In genomic region chr1:160416369-160416768, GRCh38 we compare ENCODE assay signal across 8 cellular contexts. TPM values are rescaled to one million over a fixed set of nuclear protein-coding genes. Genes with fewer than 3 reads are reported as not detected.
DNase-seq lines count a peak whose midpoint lies in the region; TF ChIP-seq lines count a peak whose summit lies in the region.

No MANE protein-coding gene starts in this region.

- POLR2A ChIA-PET in PC-9 (lab: Charles Lee; ENCODE audit: unreplicated experiment) = no interaction called here

- DNase-seq in AG20443 (ENCODE audit: low spot score) = peak; percentile 55
- peak; percentile 50 for DNase-seq in GM13976 (ENCODE audit: low spot score)
- peak in 1 of 2 experiments; percentile 57 for DNase-seq in PC-9
- DNase-seq in hepatic stellate cell (ENCODE audit: low spot score) = peak; percentile 42
- DNase-seq in effector CD8-positive, alpha-beta T cell (lab: John Stamatoyannopoulos, UW) = no peak
- DNase-seq in suprapubic skin (ENCODE audit: low spot score in 2 of 2) = no peak
- no peak for DNase-seq in NK-92 (lab: John Stamatoyannopoulos, UW; ENCODE audit: unreplicated experiment)
- DNase-seq in coronary artery (ENCODE audit: low spot score) = no peak

- no peaks in the 10 kb centered on the region for H3K4me1 ChIP-seq in PC-9 (replicated peaks; ENCODE audit: insufficient read depth)
- peaks cover 41% of the 10 kb centered on the region for H3K4me1 ChIP-seq in suprapubic skin

- 39% methylated on average over 4 of the region's 4 CpGs for WGBS in suprapubic skin

- CTCF ChIA-PET in PC-9 (lab: Charles Lee) = interaction anchor here (1.0 to 1.7 kb wide), 3 partner anchors 9 to 62 kb away, joined by 3 to 7 read pairs (median 5); no protein-coding TSS in a partner anchor

- H3K9me3 ChIP-seq in PC-9 (ENCODE audit: insufficient read depth, low read depth) (no peaks in the 10 kb centered on the region), suprapubic skin (no peaks in the 10 kb centered on the region)

- H3K27ac ChIP-seq in PC-9 (no peak overlapping the region), suprapubic skin (no peak overlapping the region), coronary artery (no peak overlapping the region)

- H3K27me3 ChIP-seq in PC-9 (ENCODE audit: insufficient read depth, low read depth) (0 out of 2 replicates have a peak, but pooled peaks cover 5% of the 10 kb centered on the region), suprapubic skin (no peaks in the 10 kb centered on the region)

- no peaks in the 10 kb centered on the region for H3K79me2 ChIP-seq in PC-9 (ENCODE audit: low read depth)

- no peak overlapping the region for H3K4me2 ChIP-seq in PC-9

- no peaks in the 10 kb centered on the region for H3K9me2 ChIP-seq in PC-9 (ENCODE audit: insufficient read depth)

- H3K4me3 ChIP-seq in PC-9 = no peak overlapping the region
- H3K4me3 ChIP-seq in suprapubic skin = no peak overlapping the region
- no peak overlapping the region for H3K4me3 ChIP-seq in coronary artery

- in situ Hi-C loops in GM13976 (cut with MboI; ENCODE audit: low sequenced_read_pairs, unreplicated experiment) = loop anchor here (25.0 kb wide), 1 partner anchor 546 kb away; the partner anchor contains the start of gene ITLN2

- H3K36me3 ChIP-seq in PC-9 (ENCODE audit: low read depth) = no peaks in the 10 kb centered on the region
- H3K36me3 ChIP-seq in suprapubic skin = peaks cover 38% of the 10 kb centered on the region

- TF ChIP-seq POLR2A in suprapubic skin (IDR thresholded peaks at IDR 0.05) = no peak

- intact Hi-C loops in PC-9 (cut with micrococcal nuclease; ENCODE audit: unreplicated experiment) = loop anchor here (1.0 kb wide), 5 partner anchors 40 to 315 kb away; no protein-coding TSS in a partner anchor

- TF ChIP-seq CTCF in GM13976 (IDR thresholded peaks at IDR 0.05; ENCODE audit: borderline replicate concordance, control extremely low read depth, extremely low read depth, insufficient read depth, missing control alignments) (peak; percentile 5), PC-9 (conservative IDR thresholded peaks at IDR 0.05) (peak; percentile 65), suprapubic skin (IDR thresholded peaks at IDR 0.05) (peak in 1 of 2 donors; percentile 35), coronary artery (IDR thresholded peaks at IDR 0.05) (no peak)

- H4K20me1 ChIP-seq in PC-9 (ENCODE audit: insufficient read depth) = no peaks in the 10 kb centered on the region

- BruUV-seq in PC-9 (replicated peaks; lab: Mats Ljungman, UMichigan) = no TSS peak

- H2AFZ ChIP-seq in PC-9 = no peak overlapping the region

- H3F3A ChIP-seq in PC-9 (ENCODE audit: insufficient read depth, low read depth) = no peaks in the 10 kb centered on the region

- no peak for TF ChIP-seq EP300 in suprapubic skin (IDR thresholded peaks at IDR 0.05)

RNA-seq across cellular contexts. Expression of gene VANGL2, which starts 16.0 kb away (rescaled TPM):
- total RNA-seq in PC-9 (2021) (11.5 and 12.4 TPM in 2 replicates), suprapubic skin (10 to 100 TPM; 18.7 to 39.7 (median 28.1) TPM)

RNA-seq across cellular contexts. Expression of gene NHLH1, which starts 49.5 kb away (rescaled TPM):
- 0.26 TPM in 1 of 2 replicates, not detected in the other for total RNA-seq in PC-9 (2021)
- total RNA-seq in suprapubic skin = under 1 TPM in 1 of 4 donors, not detected in 3; 0.39 TPM

Comparison
In these comparisons a context has a peak if more than half of its experiments do, and no peak if none do; other contexts are left out.
1. DNase-seq: peak in AG20443 (single experiment), GM13976 (single experiment) and hepatic stellate cell (single experiment); none in effector CD8-positive, alpha-beta T cell (single experiment), suprapubic skin (0 of 2), NK-92 (single experiment) and coronary artery (single experiment).